18 cellular contexts compared by ENCODE assay signal in genomic region chr1:213266983-213267772, GRCh38.
A peak's percentile ranks its signal among the peaks of the same experiment; 100 is the strongest.
DNase-seq lines count a peak whose midpoint lies in the region; ATAC-seq and TF ChIP-seq lines count a peak whose summit lies in the region.
"Had no signal": no experiment of that assay in that cellular context is flagged by ENCODE, and none has a peak within 500 bp of the region (broad histone marks: within the 10 kb centered on the region; RNA-seq: fewer than 3 reads in every experiment).

No MANE protein-coding gene starts in this region.

- no peaks in the 10 kb centered on the region for H4K20me1 ChIP-seq in smooth muscle cell (ENCODE audit: low read depth)

- no peak overlapping the region for H2AFZ ChIP-seq in smooth muscle cell (ENCODE audit: low read depth)

- no peak for TF ChIP-seq POLR2A in stomach (IDR thresholded peaks at IDR 0.05)

- H3K27me3 ChIP-seq in smooth muscle cell (ENCODE audit: low read depth) (no peaks in the 10 kb centered on the region), stomach (no peaks in the 10 kb centered on the region)
- H3K27me3 ChIP-seq: BE2C had no signal

- H3K9me3 ChIP-seq in smooth muscle cell (replicated peaks; ENCODE audit: low read depth) (no peaks in the 10 kb centered on the region), stomach (peaks cover 0 to 9% (median 2%) of the 10 kb centered on the region in 4 donors)
- H3K9me3 ChIP-seq: BE2C had no signal

- H3K36me3 ChIP-seq in smooth muscle cell (ENCODE audit: low read depth) (no peaks in the 10 kb centered on the region), stomach (peaks cover 0 to 37% (median 10%) of the 10 kb centered on the region in 4 donors)
- H3K36me3 ChIP-seq: BE2C had no signal

- DNase-seq in astrocyte of the hippocampus (ENCODE audit: low read depth, low spot score) (peak; percentile 8), smooth muscle cell (lab: John Stamatoyannopoulos, UW; ENCODE audit: unreplicated experiment) (no peak), stomach (no peak)
- DNase-seq in stimulated activated naive CD4-positive, alpha-beta T cell (lab: John Stamatoyannopoulos, UW), result no peak
- DNase-seq: BE2C; CD4-positive, alpha-beta T cell; DMS53; H9; KBM-7; NCI-H1048; NCI-H1694; NCI-H2227 treated with DMSO at 0.1 percent for 48 hours; NCI-H526; RPMI8226; SIG-M5 had no signal

- H3K27ac ChIP-seq in smooth muscle cell (ENCODE audit: low read depth) (peak overlapping the region; percentile 4), stomach (no peak overlapping the region)

- TF ChIP-seq EP300 in stomach (IDR thresholded peaks at IDR 0.05), result no peak

- no peak for TF ChIP-seq CTCF in smooth muscle cell (IDR thresholded peaks at IDR 0.05; ENCODE audit: borderline replicate concordance, insufficient read depth, poor library complexity, severe bottlenecking)
- TF ChIP-seq CTCF in stomach (IDR thresholded peaks at IDR 0.05), result no peak

- intact Hi-C loops in stomach (cut with DNase I; ENCODE audit: low total_unique reads), result no loop called here

- WGBS in smooth muscle cell (ENCODE audit: low lambda C conversion rate), result 80% methylated on average over 2 of the region's 2 CpGs
- WGBS in stomach, 5 donors, result 72 to 94% (median 92%) methylated on average over 2 of the region's 2 CpGs

- H3K4me3 ChIP-seq in smooth muscle cell (no peak overlapping the region), stomach (no peak overlapping the region)

- no peaks in the 10 kb centered on the region for H3K79me2 ChIP-seq in smooth muscle cell (ENCODE audit: low read depth)

- H3K4me2 ChIP-seq in smooth muscle cell, result no peak overlapping the region

- H3F3A ChIP-seq in smooth muscle cell (ENCODE audit: low read depth), result no peaks in the 10 kb centered on the region

- no peaks in the 10 kb centered on the region for H3K4me1 ChIP-seq in smooth muscle cell (ENCODE audit: low read depth)
- H3K4me1 ChIP-seq in stomach, result peaks cover 0 to 3% (median 0%) of the 10 kb centered on the region in 4 donors
- H3K4me1 ChIP-seq: BE2C had no signal

- H3K9ac ChIP-seq in smooth muscle cell (ENCODE audit: low read depth), result no peak overlapping the region

- ATAC-seq in GM21423 (IDR thresholded peaks at IDR 0.05; ENCODE audit: unreplicated experiment) (peak; percentile 67), HG03469 (IDR thresholded peaks at IDR 0.05; ENCODE audit: unreplicated experiment) (peak; percentile 74), GM19455 (IDR thresholded peaks at IDR 0.05; ENCODE audit: unreplicated experiment) (no peak)
